In the genomic region with DNA sequence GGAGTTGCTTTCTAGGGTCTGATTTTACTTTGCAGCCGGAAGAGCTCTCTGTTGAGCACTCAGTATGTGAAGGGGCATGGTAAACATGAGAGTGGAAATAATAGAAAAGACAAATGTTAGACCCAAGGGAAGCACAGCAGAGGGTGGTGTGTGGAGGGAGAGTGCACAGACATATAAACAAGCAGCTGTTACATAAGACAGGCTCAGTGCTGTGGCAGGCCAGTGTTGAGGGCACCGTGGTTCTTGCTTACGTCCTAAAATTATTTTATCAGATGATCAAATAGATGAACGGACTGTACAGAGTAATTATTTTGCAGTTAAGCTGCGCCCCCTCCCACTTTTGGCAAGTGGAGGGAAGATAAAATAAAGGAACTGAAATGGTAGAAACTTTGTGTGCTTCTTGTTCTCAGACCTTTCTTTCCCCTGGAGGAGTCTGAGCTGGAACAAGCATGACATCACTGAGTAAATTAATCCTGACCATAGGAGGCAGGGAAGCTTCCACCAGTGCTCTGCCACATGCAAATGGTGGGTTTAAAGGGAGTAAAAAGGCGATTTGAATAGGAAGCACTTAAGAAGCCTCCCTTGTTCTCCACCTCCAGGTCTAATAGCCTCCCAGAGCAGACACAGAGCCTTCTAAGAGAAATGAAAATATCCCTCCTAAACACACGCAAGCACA, we compare ENCODE assay signal across 14 cellular contexts.
DNase-seq lines count a peak whose midpoint lies in the region; ATAC-seq, FAIRE-seq and TF ChIP-seq lines count a peak whose summit lies in the region.
"Had no signal": no experiment of that assay in that cellular context is flagged by ENCODE, and none has a peak within 500 bp of the region (broad histone marks: within the 10 kb centered on the region; RNA-seq: fewer than 3 reads in every experiment).

No MANE protein-coding gene starts in this region.

- no peaks in the 10 kb centered on the region for H3K4me1 Mint-ChIP-seq in MCF 10A (ENCODE audit: insufficient read depth, unreplicated experiment)
- H3K4me1 Mint-ChIP-seq: activated naive CD8-positive, alpha-beta T cell treated with anti-CD3 and anti-CD28 coated beads, Interleukin-2, amount 10 ng/mL, durations not matched to agents 7 days and 5 days had no signal

- POLR2A ChIA-PET in MCF 10A (lab: Yijun Ruan, JAX) = no interaction called here

- H3K27ac Mint-ChIP-seq in MCF 10A (ENCODE audit: low read depth, unreplicated experiment) = no peak overlapping the region
- H3K27ac Mint-ChIP-seq: activated naive CD8-positive, alpha-beta T cell treated with anti-CD3 and anti-CD28 coated beads, Interleukin-2, amount 10 ng/mL, durations not matched to agents 7 days and 5 days had no signal

- H3K36me3 ChIP-seq in muscle layer of colon (ENCODE audit: insufficient read depth, low read length) (no peaks in the 10 kb centered on the region), vagina (no peaks in the 10 kb centered on the region)

- no peaks in the 10 kb centered on the region for H3K27me3 Mint-ChIP-seq in MCF 10A (ENCODE audit: insufficient read depth, unreplicated experiment)

- no peak for TF ChIP-seq POLR2A in vagina (IDR thresholded peaks at IDR 0.05)

- intact Hi-C loops in MCF 10A (cut with micrococcal nuclease) = no loop called here
- intact Hi-C loops in vagina (cut with DNase I) = no loop called here
- intact Hi-C loops in left colon (cut with DNase I, micrococcal nuclease) = no loop called here

- H3K27ac ChIP-seq in muscle layer of colon (ENCODE audit: low read depth, low read length) = peak overlapping the region; percentile 72
- H3K27ac ChIP-seq in vagina = peak overlapping the region; percentile 36
- H3K27ac ChIP-seq: HL-60 had no signal

- CTCF ChIA-PET in MCF 10A (lab: Yijun Ruan, JAX) = interaction anchor here (1.3 to 1.5 kb wide), 2 partner anchors 57 to 807 kb away, joined by 4 to 5 read pairs; no protein-coding TSS in a partner anchor

- peaks cover 13% of the 10 kb centered on the region for H3K36me3 Mint-ChIP-seq in MCF 10A (ENCODE audit: insufficient read depth, unreplicated experiment)
- H3K36me3 Mint-ChIP-seq: activated naive CD8-positive, alpha-beta T cell treated with anti-CD3 and anti-CD28 coated beads, Interleukin-2, amount 10 ng/mL, durations not matched to agents 7 days and 5 days had no signal

- H3K9me3 Mint-ChIP-seq in MCF 10A (ENCODE audit: unreplicated experiment) = no peaks in the 10 kb centered on the region
- H3K9me3 Mint-ChIP-seq: activated naive CD8-positive, alpha-beta T cell treated with anti-CD3 and anti-CD28 coated beads, Interleukin-2, amount 10 ng/mL, durations not matched to agents 7 days and 5 days had no signal

- TF ChIP-seq CTCF in MCF 10A (IDR thresholded peaks at IDR 0.05; ENCODE audit: unreplicated experiment) (no peak), vagina (IDR thresholded peaks at IDR 0.05) (no peak)

- no peak for FAIRE-seq in HTR-8/SVneo (lab: Jason Lieb, UNC)
- FAIRE-seq: endothelial cell of umbilical vein, keratinocyte had no signal

- peak overlapping the region; percentile 41 for H3K9ac ChIP-seq in muscle layer of colon (ENCODE audit: low read length)

- no TSS peak for BruUV-seq in MCF 10A (replicated peaks; lab: Mats Ljungman, UMichigan)

- no peak for ATAC-seq in left colon

- DNase-seq in T47D (ENCODE audit: low read depth in 1 of 2, low spot score in 1 of 2) = peak; percentile 33 to 47
- DNase-seq in MCF 10A (ENCODE audit: unreplicated experiment) = no peak
- peak; percentile 16 for DNase-seq in cerebellum (ENCODE audit: low spot score)
- DNase-seq in vagina (ENCODE audit: extremely low spot score in 2 of 2) = no peak
- no peak for DNase-seq in NK-92 (lab: John Stamatoyannopoulos, UW; ENCODE audit: unreplicated experiment)
- DNase-seq in left colon = no peak
- DNase-seq in HTR-8/SVneo (ENCODE audit: insufficient read length, low spot score) = no peak
- DNase-seq: activated CD4-positive, alpha-beta T cell treated with anti-CD3 and anti-CD28 coated beads, Interleukin-2, amount 50 U/mL, for 4 hours; activated naive CD8-positive, alpha-beta T cell treated with anti-CD3 and anti-CD28 coated beads, Interleukin-2, amount 10 ng/mL, durations not matched to agents 7 days and 5 days; NCI-H1436 had no signal

- H3K4me1 ChIP-seq in muscle layer of colon (ENCODE audit: insufficient read depth, low read length) (peaks cover 24% of the 10 kb centered on the region), vagina (no peaks in the 10 kb centered on the region)

- in situ Hi-C loops in T47D (cut with HindIII; ENCODE audit: low pct_unique_long_range_greater_than_20kb, low sequenced_read_pairs) = no loop called here

- H3K27me3 ChIP-seq in muscle layer of colon (ENCODE audit: control insufficient read depth in 1 of 2, insufficient read depth in 2 of 2, low read length in 2 of 2) (no peaks in the 10 kb centered on the region), vagina (no peaks in the 10 kb centered on the region)

- H3K4me3 ChIP-seq in muscle layer of colon (ENCODE audit: low read depth in 1 of 2, low read length in 2 of 2) = peak overlapping the region in 1 of 2 donors; percentile 38
- no peak overlapping the region for H3K4me3 ChIP-seq in vagina

- no peak overlapping the region for H3K4me3 Mint-ChIP-seq in MCF 10A (ENCODE audit: unreplicated experiment)
- H3K4me3 Mint-ChIP-seq: activated naive CD8-positive, alpha-beta T cell treated with anti-CD3 and anti-CD28 coated beads, Interleukin-2, amount 10 ng/mL, durations not matched to agents 7 days and 5 days had no signal

- H3K9me3 ChIP-seq in muscle layer of colon (ENCODE audit: low read length) (no peaks in the 10 kb centered on the region), vagina (no peaks in the 10 kb centered on the region)

Comparison
In these comparisons a context has a peak if more than half of its experiments do, and no peak if none do; other contexts are left out.
1. DNase-seq: peak in T47D (2 of 2) and cerebellum (single experiment); none in MCF 10A (single experiment), vagina (0 of 2), NK-92 (single experiment), left colon (0 of 2) and HTR-8/SVneo (single experiment).